Comparison of ENCODE assay signal across 8 cellular contexts in the genomic region with DNA sequence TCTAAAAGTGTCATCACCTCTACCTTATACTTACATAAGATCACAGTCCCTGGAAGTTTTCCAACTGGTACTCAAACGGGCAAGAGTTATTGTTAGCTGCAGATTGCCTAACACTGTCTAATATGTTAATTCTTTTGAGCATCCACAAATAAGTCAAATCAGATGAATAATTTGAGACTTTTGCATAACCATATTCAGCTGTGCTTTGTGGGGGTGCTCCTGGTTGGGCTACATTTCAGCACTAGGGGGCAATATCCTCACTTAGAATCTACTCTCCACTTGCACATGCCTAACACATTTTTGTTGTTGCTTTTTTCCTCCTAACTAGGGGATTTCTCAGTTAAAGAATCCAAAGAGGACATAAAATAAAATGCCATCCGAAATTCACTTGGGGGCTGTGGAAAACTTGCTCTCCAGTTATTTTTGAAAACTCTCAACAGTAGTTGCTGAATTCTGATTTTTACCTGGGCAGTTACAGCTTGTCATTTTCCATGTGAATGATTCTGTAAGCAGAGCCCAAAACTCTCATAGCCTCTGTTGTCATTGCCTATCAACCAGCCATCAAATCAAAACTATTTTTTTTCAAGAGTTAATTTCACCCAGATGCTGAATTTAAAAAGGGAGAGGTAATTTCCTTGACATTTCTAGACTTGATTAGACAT.
A peak's percentile ranks its signal among the peaks of the same experiment; 100 is the strongest.
DNase-seq lines count a peak whose midpoint lies in the region; ATAC-seq and TF ChIP-seq lines count a peak whose summit lies in the region.

No MANE protein-coding gene starts in this region.

- H3K79me2 ChIP-seq in DOHH2 (ENCODE audit: control insufficient read depth, low read length): no peaks in the 10 kb centered on the region

- no peaks in the 10 kb centered on the region for H3K9me2 ChIP-seq in DOHH2 (replicated peaks; ENCODE audit: control insufficient read depth, low read length)

- H3K27ac ChIP-seq in DOHH2 (ENCODE audit: low read depth, low read length): no peak overlapping the region

- no peaks in the 10 kb centered on the region for H3F3A ChIP-seq in DOHH2 (ENCODE audit: control insufficient read depth, insufficient read depth)

- TF ChIP-seq CTCF in DOHH2 (IDR thresholded peaks at IDR 0.05; ENCODE audit: low read depth, low read length, poor library complexity, severe bottlenecking): peak; percentile 88

- H3K9me3 Mint-ChIP-seq in activated naive CD8-positive, alpha-beta T cell treated with anti-CD3 and anti-CD28 coated beads for 36 hours: no peaks in the 10 kb centered on the region

- no peak overlapping the region for H3K27ac Mint-ChIP-seq in activated naive CD8-positive, alpha-beta T cell treated with anti-CD3 and anti-CD28 coated beads for 36 hours

- H3K4me1 ChIP-seq in DOHH2 (ENCODE audit: control insufficient read depth, low read length): peaks cover 6% of the 10 kb centered on the region; the same call in 1 of the 2 replicates

- ATAC-seq in GM19043 (IDR thresholded peaks at IDR 0.05; ENCODE audit: low read depth, unreplicated experiment) (peak; percentile 70), HG03139 (IDR thresholded peaks at IDR 0.05; ENCODE audit: unreplicated experiment) (peak; percentile 86), left ventricle myocardium superior (peak; percentile 29)

- no peaks in the 10 kb centered on the region for H3K36me3 Mint-ChIP-seq in activated naive CD8-positive, alpha-beta T cell treated with anti-CD3 and anti-CD28 coated beads for 36 hours

- no peak overlapping the region for H3K4me3 Mint-ChIP-seq in activated naive CD8-positive, alpha-beta T cell treated with anti-CD3 and anti-CD28 coated beads for 36 hours

- intact Hi-C loops in left ventricle myocardium superior (cut with micrococcal nuclease): loop anchor here (2.0 kb wide), 1 partner anchor 151 kb away; no protein-coding TSS in a partner anchor

- no peak overlapping the region for H3K4me3 ChIP-seq in DOHH2 (ENCODE audit: low read length)

- H3K36me3 ChIP-seq in DOHH2 (ENCODE audit: control insufficient read depth, low read length): no peaks in the 10 kb centered on the region

- no peaks in the 10 kb centered on the region for H3K27me3 ChIP-seq in DOHH2 (ENCODE audit: control insufficient read depth, low read length)

- peaks cover 7% of the 10 kb centered on the region for H3K27me3 Mint-ChIP-seq in activated naive CD8-positive, alpha-beta T cell treated with anti-CD3 and anti-CD28 coated beads for 36 hours

- no peak overlapping the region for H3K4me2 ChIP-seq in DOHH2 (ENCODE audit: low read length)

- no peaks in the 10 kb centered on the region for H4K20me1 ChIP-seq in DOHH2 (ENCODE audit: control insufficient read depth, insufficient read depth, low read depth, low read length)

- no peaks in the 10 kb centered on the region for H3K9me3 ChIP-seq in DOHH2 (ENCODE audit: control insufficient read depth, insufficient read depth, low read length)

- DNase-seq in NCI-H526 (lab: John Stamatoyannopoulos, UW) (peak; percentile 67 to 82), left ventricle myocardium superior (no peak), DMS79 (lab: John Stamatoyannopoulos, UW) (no peak)
- DNase-seq in activated naive CD8-positive, alpha-beta T cell treated with anti-CD3 and anti-CD28 coated beads for 36 hours: peak; percentile 16
- peak; percentile 17 to 23 for DNase-seq in stimulated activated CD4-positive, alpha-beta T cell treated with anti-CD3 and anti-CD28 coated beads, Interleukin-2, amount 100 ng/mL, for 24 hours

- H3K4me1 Mint-ChIP-seq in activated naive CD8-positive, alpha-beta T cell treated with anti-CD3 and anti-CD28 coated beads for 36 hours: no peaks in the 10 kb centered on the region

Comparison
In these comparisons a context has a peak if more than half of its experiments do, and no peak if none do; other contexts are left out.
1. ATAC-seq: peak in every context shown above with its lines; median percentile 86 in HG03139; 70 in GM19043; 29 in left ventricle myocardium superior.
2. DNase-seq: peak in NCI-H526 (2 of 2), activated naive CD8-positive, alpha-beta T cell treated with anti-CD3 and anti-CD28 coated beads for 36 hours (single experiment) and stimulated activated CD4-positive, alpha-beta T cell treated with anti-CD3 and anti-CD28 coated beads, Interleukin-2, amount 100 ng/mL, for 24 hours (2 of 2); none in left ventricle myocardium superior (single experiment) and DMS79 (single experiment).